ENCODE assay signal across 8 cellular contexts in genomic region chr19:49678970-49679831, GRCh38. TPM values are rescaled to one million over a fixed set of nuclear protein-coding genes. Genes with fewer than 3 reads are reported as not detected.
DNase-seq lines count a peak whose midpoint lies in the region; ATAC-seq and TF ChIP-seq lines count a peak whose summit lies in the region.

No MANE protein-coding gene starts in this region.

- no peak overlapping the region for H3K27ac Mint-ChIP-seq in neural crest cell (ENCODE audit: unreplicated experiment)

- no peak for TF ChIP-seq CTCF in mammary epithelial cell (conservative IDR thresholded peaks at IDR 0.05 in 1 of 2, IDR thresholded peaks at IDR 0.05 in 1 of 2; ENCODE audit: extremely low read depth in 1 of 2, insufficient read depth in 1 of 2, low read depth in 1 of 2, low read length in 2 of 2)
- TF ChIP-seq CTCF in neural crest cell (conservative IDR thresholded peaks at IDR 0.05): no peak

- ATAC-seq in GM18861 (IDR thresholded peaks at IDR 0.05; ENCODE audit: unreplicated experiment): no peak

- WGBS in mammary epithelial cell (ENCODE audit: low coverage, missing lambda C conversion rate): 45% methylated on average over 13 of the region's 15 CpGs

- H3K36me3 Mint-ChIP-seq in neural crest cell (ENCODE audit: low read depth): peaks cover 7% of the 10 kb centered on the region

- peaks cover 34% of the 10 kb centered on the region for H3K4me1 Mint-ChIP-seq in neural crest cell

- peaks cover 20% of the 10 kb centered on the region for H3K4me1 ChIP-seq in mammary epithelial cell (ENCODE audit: insufficient read depth, low read length)

- peak overlapping the region; percentile 67 for H3K4me2 ChIP-seq in mammary epithelial cell (ENCODE audit: insufficient read depth, low read depth, low read length)

- H3K4me3 ChIP-seq in MG63 (peak overlapping the region; percentile 5; the same call in 1 of the 2 replicates), mammary epithelial cell (replicated peaks in 1 of 3; ENCODE audit: insufficient read depth in 1 of 3, low read depth in 2 of 3, low read length in 3 of 3) (peak overlapping the region in 1 of 3 experiments; percentile 15)

- peak overlapping the region; percentile 99 for H3K4me3 Mint-ChIP-seq in neural crest cell

- H3K9me3 ChIP-seq in MG63: no peaks in the 10 kb centered on the region
- no peaks in the 10 kb centered on the region for H3K9me3 ChIP-seq in mammary epithelial cell (replicated peaks; ENCODE audit: insufficient read depth, low read length)

- CTCF ChIA-PET in mammary epithelial cell (lab: Charles Lee; ENCODE audit: low non-redundant PET): no interaction called here

- dilution Hi-C loops in mammary epithelial cell (cut with HindIII; ENCODE audit: low sequenced_read_pairs): loop anchor here (5.0 kb wide), 3 partner anchors 37 to 103 kb away; partner anchors contain the start of genes RRAS and SCAF1

- intact Hi-C loops in mammary epithelial cell (cut with micrococcal nuclease): loop anchor here (2.0 to 10.0 kb wide), 3 partner anchors 107 to 306 kb away; no protein-coding TSS in a partner anchor

- H3K27ac ChIP-seq in mammary epithelial cell (ENCODE audit: insufficient read depth, low read depth, low read length): peak overlapping the region; percentile 92

- DNase-seq in D341Med (ENCODE audit: low spot score) (peak; percentile 59), MG63 (no peak), mammary epithelial cell (no peak), neural crest cell (ENCODE audit: low read depth, low spot score) (no peak), NCI-H510A (lab: John Stamatoyannopoulos, UW) (no peak), DMS79 (lab: John Stamatoyannopoulos, UW) (no peak), kidney glomerular epithelial cell (lab: John Stamatoyannopoulos, UW) (no peak)

- H3K27me3 Mint-ChIP-seq in neural crest cell (ENCODE audit: low read depth): peaks cover 6% of the 10 kb centered on the region

- no peaks in the 10 kb centered on the region for H3K9me3 Mint-ChIP-seq in neural crest cell

- H3K36me3 ChIP-seq in MG63 (peaks cover 47% of the 10 kb centered on the region), mammary epithelial cell (ENCODE audit: insufficient read depth, low read length) (peaks cover 17% of the 10 kb centered on the region)

- H3K27me3 ChIP-seq in MG63 (no peaks in the 10 kb centered on the region), mammary epithelial cell (ENCODE audit: insufficient read depth, low read length) (no peaks in the 10 kb centered on the region)

- in situ Hi-C loops in mammary epithelial cell (cut with MboI; ENCODE audit: low sequenced_read_pairs in 2 of 2): loop anchor here in 1 of 2 donors (5.0 kb wide), 1 partner anchor 182 kb away; the partner anchor contains the start of gene RPS11

- no peak overlapping the region for H2AFZ ChIP-seq in mammary epithelial cell (ENCODE audit: low read depth, low read length)

- no TSS peak for BruUV-seq in mammary epithelial cell (replicated peaks; lab: Mats Ljungman, UMichigan)

- no peak overlapping the region for H3K9ac ChIP-seq in mammary epithelial cell (ENCODE audit: insufficient read depth, low read length)

- peaks cover 58% of the 10 kb centered on the region for H3K79me2 ChIP-seq in mammary epithelial cell (ENCODE audit: insufficient read depth, low read length)

- no peaks in the 10 kb centered on the region for H4K20me1 ChIP-seq in mammary epithelial cell (ENCODE audit: insufficient read depth, low read length)

RNA-seq across cellular contexts. Expression of gene PRMT1, which starts 2.1 kb away (rescaled TPM):
- 705 and 777 TPM in 2 replicates for total RNA-seq in MG63 (2014; rRNA removed; shearing (Covaris generic); ENCODE audit: low replicate concordance)
- total RNA-seq in mammary epithelial cell: 100 to 1,000 TPM; 173 to 194 TPM
- 383 TPM for polyA plus RNA-seq in mammary epithelial cell
- 226 TPM for polyA minus RNA-seq in mammary epithelial cell
- total RNA-seq in neural crest cell: 454 and 470 TPM in 2 replicates

RNA-seq across cellular contexts. Expression of gene ADM5, which starts 10.2 kb away (rescaled TPM):
- 0.33 and 1.4 TPM in 2 replicates for total RNA-seq in MG63 (2014; rRNA removed; shearing (Covaris generic); ENCODE audit: low replicate concordance)
- total RNA-seq in mammary epithelial cell: 1 to 10 TPM in 1 of 2 donors, under 1 TPM in 1; 0.50 to 3.0 TPM
- 1.2 TPM for polyA plus RNA-seq in mammary epithelial cell
- polyA minus RNA-seq in mammary epithelial cell: 0.26 TPM
- total RNA-seq in neural crest cell: 11.8 TPM in 2 replicates

RNA-seq across cellular contexts. Expression of gene CPT1C, which starts 11.7 kb away (rescaled TPM):
- not detected in 2 replicates for total RNA-seq in MG63 (2014; rRNA removed; shearing (Covaris generic); ENCODE audit: low replicate concordance)
- total RNA-seq in mammary epithelial cell (under 1 TPM; 0.78 to 0.83 TPM), neural crest cell (87.7 and 96.1 TPM in 2 replicates)
- polyA plus RNA-seq in mammary epithelial cell: 0.12 TPM
- polyA minus RNA-seq in mammary epithelial cell: not detected

RNA-seq across cellular contexts. Expression of gene BCL2L12, which starts 13.5 kb away (rescaled TPM):
- 3.0 TPM in 1 of 2 replicates, not detected in the other for total RNA-seq in MG63 (2014; rRNA removed; shearing (Covaris generic); ENCODE audit: low replicate concordance)
- 10 to 100 TPM in 1 of 2 donors, 1 to 10 TPM in 1; 4.3 to 43.1 TPM for total RNA-seq in mammary epithelial cell
- polyA plus RNA-seq in mammary epithelial cell: 24.8 TPM
- polyA minus RNA-seq in mammary epithelial cell: 10.5 TPM
- 92.4 and 99.5 TPM in 2 replicates for total RNA-seq in neural crest cell

RNA-seq across cellular contexts. Expression of gene IRF3, which starts 13.5 kb away (rescaled TPM):
- 64.1 and 104 TPM in 2 replicates for total RNA-seq in MG63 (2014; rRNA removed; shearing (Covaris generic); ENCODE audit: low replicate concordance)
- total RNA-seq in mammary epithelial cell (10 to 100 TPM; 39.7 to 94.2 TPM), neural crest cell (70.0 and 76.0 TPM in 2 replicates)
- 67.8 TPM for polyA plus RNA-seq in mammary epithelial cell
- 36.3 TPM for polyA minus RNA-seq in mammary epithelial cell

Comparison
In these comparisons a context has a peak if more than half of its experiments do, and no peak if none do; other contexts are left out.
1. RNA of gene CPT1C, which starts 11.7 kb away (total RNA-seq): 87.7 to 96.1 TPM in neural crest cell; 0.78 to 0.83 TPM in mammary epithelial cell and not detected in MG63; every median in the first group is over 10 times any median in the second.